ENCODE assay signal across 8 cellular contexts in the genomic region with DNA sequence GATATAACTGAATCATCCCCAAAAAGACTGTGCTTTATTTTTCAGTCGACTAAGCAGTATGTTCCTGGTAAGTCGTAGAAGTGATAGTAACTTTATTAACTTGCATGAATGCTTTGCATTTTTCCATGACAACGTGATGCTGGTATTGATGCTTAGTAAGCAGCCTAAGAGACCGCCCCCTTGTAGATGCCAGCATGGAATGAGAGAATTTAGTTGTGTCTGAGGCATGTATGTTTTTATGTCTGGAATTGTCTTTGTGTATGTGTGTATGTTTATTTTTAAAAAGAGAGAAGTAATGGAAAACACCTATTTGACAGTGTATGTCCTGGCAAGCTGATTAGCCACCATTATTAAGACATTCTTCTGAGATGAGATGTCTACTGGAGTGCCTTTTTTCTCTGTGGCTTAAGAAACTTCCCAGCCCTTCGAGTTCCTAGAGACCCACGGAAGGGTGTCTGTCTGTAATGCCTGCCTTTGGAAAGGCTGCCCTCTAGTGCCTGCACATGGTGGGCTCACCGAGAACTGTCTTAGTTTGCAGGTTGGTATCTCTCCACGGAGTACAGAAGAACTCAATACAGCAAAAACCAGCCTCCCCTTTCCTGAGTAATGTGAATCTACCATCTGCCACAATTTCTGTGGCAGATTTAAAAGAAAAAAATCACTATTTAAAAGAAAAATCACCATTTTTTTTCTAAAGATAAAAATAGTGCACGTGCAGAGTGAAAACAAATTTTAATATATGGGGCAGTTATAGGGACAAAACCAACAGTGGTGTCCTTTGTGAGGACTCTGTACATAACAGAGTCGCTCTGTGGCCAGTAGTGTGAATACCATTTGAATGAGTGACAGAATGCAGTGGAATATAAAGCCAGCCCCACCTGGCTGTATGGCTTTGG.
A peak's percentile ranks its signal among the peaks of the same experiment; 100 is the strongest.
DNase-seq lines count a peak whose midpoint lies in the region; ATAC-seq, FAIRE-seq and TF ChIP-seq lines count a peak whose summit lies in the region.

No MANE protein-coding gene starts in this region.

- H3K4me3 Mint-ChIP-seq in naive thymus-derived CD8-positive, alpha-beta T cell = peak overlapping the region in 4 of 10 donors; percentile 0 to 27 (median 14)

- no peaks in the 10 kb centered on the region for H3K9me3 ChIP-seq in NT2/D1 (ENCODE audit: insufficient read depth, low read length)

- ATAC-seq in GM21447 (IDR thresholded peaks at IDR 0.05; ENCODE audit: unreplicated experiment) = peak; percentile 93
- peak; percentile 86 to 92 for ATAC-seq in naive thymus-derived CD8-positive, alpha-beta T cell

- H3K36me3 ChIP-seq in NT2/D1 (ENCODE audit: insufficient read depth, insufficient read length, low read length) = no peaks in the 10 kb centered on the region

- H3K4me3 ChIP-seq in NT2/D1 (ENCODE audit: insufficient read length, low read depth) (no peak overlapping the region), epithelial cell of proximal tubule (ENCODE audit: low read depth, low read length) (no peak overlapping the region)

- no peaks in the 10 kb centered on the region for H3K36me3 Mint-ChIP-seq in naive thymus-derived CD8-positive, alpha-beta T cell

- H3K9ac ChIP-seq in NT2/D1 (ENCODE audit: insufficient read length, low read depth) = no peak overlapping the region

- TF ChIP-seq CTCF in epithelial cell of proximal tubule (conservative IDR thresholded peaks at IDR 0.05; ENCODE audit: low read depth, low read length) = peak; percentile 99

- POLR2A ChIA-PET in naive thymus-derived CD8-positive, alpha-beta T cell (lab: Charles Lee) = no interaction called here

- FAIRE-seq in HTR-8/SVneo (lab: Jason Lieb, UNC) = no peak

- H3K27ac Mint-ChIP-seq in naive thymus-derived CD8-positive, alpha-beta T cell = peak overlapping the region in 4 of 10 donors; percentile 9 to 72 (median 58)

- H3K4me1 ChIP-seq in NT2/D1 (ENCODE audit: insufficient read depth, insufficient read length) = no peaks in the 10 kb centered on the region

- DNase-seq in DMS153 treated with DMSO at 0.1 percent for 48 hours (lab: John Stamatoyannopoulos, UW; ENCODE audit: unreplicated experiment) (peak; percentile 44), HTR-8/SVneo (ENCODE audit: insufficient read length, low spot score) (peak; percentile 62), NT2/D1 (ENCODE audit: low read depth, low spot score) (peak; percentile 50), epithelial cell of proximal tubule (ENCODE audit: low read depth) (peak; percentile 77)
- peak; percentile 56 for DNase-seq in activated CD8-positive, alpha-beta memory T cell treated with anti-CD3 and anti-CD28 coated beads, Interleukin-2, amount 50 U/mL, for 4 hours
- peak in 9 of 10 donors; percentile 26 to 75 (median 46) for DNase-seq in naive thymus-derived CD8-positive, alpha-beta T cell
- peak; percentile 27 to 67 (median 44) for DNase-seq in stimulated activated naive CD4-positive, alpha-beta T cell (lab: John Stamatoyannopoulos, UW)

- peaks cover 0 to 8% (median 7%) of the 10 kb centered on the region in 4 donors for H3K4me1 Mint-ChIP-seq in naive thymus-derived CD8-positive, alpha-beta T cell

- no peaks in the 10 kb centered on the region for H3K27me3 ChIP-seq in NT2/D1 (ENCODE audit: insufficient read depth, insufficient read length)

- H3K9me3 Mint-ChIP-seq in naive thymus-derived CD8-positive, alpha-beta T cell = no peaks in the 10 kb centered on the region

- H3K27me3 Mint-ChIP-seq in naive thymus-derived CD8-positive, alpha-beta T cell = peaks cover 0 to 4% (median 1%) of the 10 kb centered on the region in 5 donors
